In genomic region chr3:59856921-59857320, GRCh38 we compare ENCODE assay signal across 17 cellular contexts.
"Had no signal": no experiment of that assay in that cellular context is flagged by ENCODE, and none has a peak within 500 bp of the region (broad histone marks: within the 10 kb centered on the region; RNA-seq: fewer than 3 reads in every experiment).

No MANE protein-coding gene starts in this region.

- DNase-seq: activated CD4-positive, alpha-beta T cell treated with anti-CD3 and anti-CD28 coated beads, Interleukin-2, amount 50 U/mL, for 1 hour; activated CD8-positive, alpha-beta memory T cell treated with anti-CD3 and anti-CD28 coated beads, Interleukin-2, amount 50 U/mL, for 4 hours; activated effector memory CD4-positive, alpha-beta T cell treated with Interleukin-2 at 50 U/mL for 16 hours; activated naive CD4-positive, alpha-beta T cell treated with anti-CD3 and anti-CD28 coated beads, Interleukin-2, amount 10 ng/mL, durations not matched to agents 7 days and 5 days; activated T-cell treated with anti-CD3 and anti-CD28 coated beads, Interleukin-2, amount 50 U/mL, for 4 hours; effector CD4-positive, alpha-beta T cell; gastrocnemius medialis; head of caudate nucleus; kidney; left lung; nephron progenitor cell; stimulated activated CD4-positive, alpha-beta T cell treated with anti-CD3 and anti-CD28 coated beads, Interleukin-2, amount 100 ng/mL, for 24 hours; stimulated activated naive CD8-positive, alpha-beta T cell treated with anti-CD3 and anti-CD28 coated beads, Interleukin-15, amount 100 ng/mL, for 72 hours; T-helper 1 cell; transverse colon had no signal

- H3K4me1 ChIP-seq: ascending aorta, gastrocnemius medialis, left lung had no signal

- H3K27ac ChIP-seq: ascending aorta, gastrocnemius medialis, left lung, suprapubic skin, transverse colon had no signal

- H3K27me3 ChIP-seq: ascending aorta, gastrocnemius medialis, left lung, suprapubic skin, transverse colon had no signal

- H3K27me3 Mint-ChIP-seq: activated naive CD4-positive, alpha-beta T cell treated with anti-CD3 and anti-CD28 coated beads, Interleukin-2, amount 10 ng/mL, durations not matched to agents 7 days and 5 days; stimulated activated naive CD8-positive, alpha-beta T cell treated with anti-CD3 and anti-CD28 coated beads, Interleukin-15, amount 100 ng/mL, for 72 hours had no signal

- H3K27ac Mint-ChIP-seq: activated naive CD4-positive, alpha-beta T cell treated with anti-CD3 and anti-CD28 coated beads, Interleukin-2, amount 10 ng/mL, durations not matched to agents 7 days and 5 days; nephron progenitor cell had no signal

- H3K4me3 Mint-ChIP-seq: activated naive CD4-positive, alpha-beta T cell treated with anti-CD3 and anti-CD28 coated beads, Interleukin-2, amount 10 ng/mL, durations not matched to agents 7 days and 5 days; activated T-cell treated with anti-CD3 and anti-CD28 coated beads, Interleukin-2, amount 50 U/mL, for 4 hours; nephron progenitor cell had no signal

- H3K4me3 ChIP-seq: ascending aorta, gastrocnemius medialis, left lung, suprapubic skin, transverse colon had no signal

- H3K36me3 ChIP-seq: ascending aorta, gastrocnemius medialis, left lung, suprapubic skin, transverse colon had no signal

- H3K9me3 ChIP-seq: ascending aorta, gastrocnemius medialis, left lung, suprapubic skin, transverse colon had no signal
